12 cellular contexts compared by ENCODE assay signal in genomic region chr3:16741103-16741758, GRCh38.
A peak's percentile ranks its signal among the peaks of the same experiment; 100 is the strongest.
DNase-seq lines count a peak whose midpoint lies in the region; ATAC-seq, FAIRE-seq and TF ChIP-seq lines count a peak whose summit lies in the region.
"Had no signal": no experiment of that assay in that cellular context is flagged by ENCODE, and none has a peak within 500 bp of the region (broad histone marks: within the 10 kb centered on the region; RNA-seq: fewer than 3 reads in every experiment).

No MANE protein-coding gene starts in this region.

- no peak overlapping the region for H2BK12ac ChIP-seq in H1 (ENCODE audit: low read depth, low read length)

- no peak for TF ChIP-seq POLR2A in H1 (IDR thresholded peaks at IDR 0.05; ENCODE audit: control extremely low read depth in 1 of 2, low read depth in 2 of 2, low read length in 2 of 2)

- H3K9me3 ChIP-seq in H1 (ENCODE audit: insufficient read depth in 2 of 2, low read depth in 1 of 2, low read length in 1 of 2) = peaks cover 6 to 13% of the 10 kb centered on the region in 2 experiments; a peak in 3 of 4 replicates

- H3K27ac ChIP-seq in H1 (ENCODE audit: low read depth, low read length) = no peak overlapping the region
- H3K27ac ChIP-seq: C4-2B had no signal

- no peak for TF ChIP-seq CTCF in H1 (IDR thresholded peaks at IDR 0.05; ENCODE audit: control extremely low read depth in 1 of 3, insufficient read depth in 1 of 3, low read depth in 1 of 3, low read length in 3 of 3)

- H3K4ac ChIP-seq in H1 (replicated peaks; ENCODE audit: insufficient read length, low read depth, low read length) = no peak overlapping the region

- no peaks in the 10 kb centered on the region for H3K79me2 ChIP-seq in H1 (ENCODE audit: control insufficient read depth in 1 of 2, insufficient read depth in 2 of 2, low read length in 2 of 2)

- H3K79me1 ChIP-seq in H1 (ENCODE audit: low read depth, low read length) = no peaks in the 10 kb centered on the region

- H3K14ac ChIP-seq in H1 (ENCODE audit: insufficient read length) = no peak overlapping the region

- no peaks in the 10 kb centered on the region; a peak in 1 of 8 replicates for H3K36me3 ChIP-seq in H1 (ENCODE audit: control insufficient read depth in 2 of 4, insufficient read depth in 4 of 4, low read length in 3 of 4)

- H4K5ac ChIP-seq in H1 (ENCODE audit: insufficient read length, low read depth, low read length) = no peak overlapping the region

- peak; percentile 36 to 61 for DNase-seq in activated naive CD4-positive, alpha-beta T cell treated with anti-CD3 and anti-CD28 coated beads, Interleukin-2, amount 50 U/mL, for 72 hours (ENCODE audit: low spot score in 2 of 2)
- DNase-seq in activated naive CD4-positive, alpha-beta T cell treated with anti-CD3 and anti-CD28 coated beads, Interleukin-2, amount 10 ng/mL, durations not matched to agents 7 days and 5 days = no peak
- DNase-seq in HS-27A (ENCODE audit: low read depth) (peak; percentile 51), H1 (ENCODE audit: low read depth in 1 of 2, low spot score in 2 of 2) (no peak), LoVo (ENCODE audit: low spot score) (no peak), NK-92 (lab: John Stamatoyannopoulos, UW; ENCODE audit: unreplicated experiment) (no peak), frontal cortex (ENCODE audit: low spot score in 2 of 2) (no peak)
- DNase-seq in stimulated activated CD8-positive, alpha-beta memory T cell treated with anti-CD3 and anti-CD28 coated beads, Interleukin-4, amount 100 ng/mL, for 48 hours = peak; percentile 52
- DNase-seq: naive B cell, NCI-H1417 had no signal

- H3K27me3 ChIP-seq in H1 (replicated peaks in 1 of 4; ENCODE audit: control insufficient read depth in 3 of 4, extremely low read depth in 1 of 4, insufficient read depth in 3 of 4, low read length in 3 of 4) = no peaks in the 10 kb centered on the region

- H3K4me3 Mint-ChIP-seq in activated naive CD4-positive, alpha-beta T cell treated with anti-CD3 and anti-CD28 coated beads, Interleukin-2, amount 10 ng/mL, durations not matched to agents 7 days and 5 days = no peak overlapping the region
- H3K4me3 Mint-ChIP-seq: activated naive CD4-positive, alpha-beta T cell treated with anti-CD3 and anti-CD28 coated beads, Interleukin-2, amount 50 U/mL, for 24 hours had no signal

- no peak overlapping the region for H3K4me3 ChIP-seq in H1 (ENCODE audit: extremely low read depth in 1 of 4, insufficient read depth in 2 of 4, low read depth in 3 of 4, low read length in 4 of 4)

- no peak overlapping the region for H2BK5ac ChIP-seq in H1 (ENCODE audit: low read depth, low read length)

- no peak overlapping the region for H3K4me2 ChIP-seq in H1 (ENCODE audit: insufficient read depth in 1 of 2, low read depth in 2 of 2, low read length in 2 of 2)

- no peak overlapping the region for H3K56ac ChIP-seq in H1 (replicated peaks; ENCODE audit: insufficient read length, low read depth, low read length)

- no peak overlapping the region for H3K9ac ChIP-seq in H1 (replicated peaks in 1 of 4; ENCODE audit: extremely low read depth in 1 of 4, low read depth in 3 of 4, low read length in 3 of 4)

- no peak overlapping the region for H3K18ac ChIP-seq in H1 (ENCODE audit: extremely low read depth, low read length)

- H2AK5ac ChIP-seq in H1 (ENCODE audit: low read depth, low read length) = no peak overlapping the region

- no peak overlapping the region for H4K91ac ChIP-seq in H1 (replicated peaks; ENCODE audit: insufficient read length, low read length)

- TF ChIP-seq RAD21 in H1 (IDR thresholded peaks at IDR 0.05 in 1 of 2, conservative IDR thresholded peaks at IDR 0.05 in 1 of 2; ENCODE audit: low read depth in 2 of 2, low read length in 2 of 2) = no peak

- peak; percentile 85 to 93 for ATAC-seq in activated naive CD4-positive, alpha-beta T cell treated with anti-CD3 and anti-CD28 coated beads, Interleukin-2, amount 50 U/mL, for 72 hours

- no peak overlapping the region for H2BK15ac ChIP-seq in H1 (ENCODE audit: low read length)

- no peaks in the 10 kb centered on the region for H4K20me1 ChIP-seq in H1 (replicated peaks in 1 of 2; ENCODE audit: control insufficient read depth in 1 of 2, insufficient read depth in 2 of 2, low read length in 2 of 2)

- no peaks in the 10 kb centered on the region for H3K4me1 Mint-ChIP-seq in activated naive CD4-positive, alpha-beta T cell treated with anti-CD3 and anti-CD28 coated beads, Interleukin-2, amount 10 ng/mL, durations not matched to agents 7 days and 5 days

- no peaks in the 10 kb centered on the region for H3K27me3 Mint-ChIP-seq in activated naive CD4-positive, alpha-beta T cell treated with anti-CD3 and anti-CD28 coated beads, Interleukin-2, amount 10 ng/mL, durations not matched to agents 7 days and 5 days
- H3K27me3 Mint-ChIP-seq: activated naive CD4-positive, alpha-beta T cell treated with anti-CD3 and anti-CD28 coated beads, Interleukin-2, amount 50 U/mL, for 24 hours had no signal

- CTCF ChIA-PET in activated naive CD4-positive, alpha-beta T cell treated with anti-CD3 and anti-CD28 coated beads, Interleukin-2, amount 10 ng/mL, durations not matched to agents 7 days and 5 days (lab: Charles Lee) = no interaction called here
- CTCF ChIA-PET in H1 (lab: Charles Lee; ENCODE audit: partially characterized antibody) = interaction anchor here (1.7 kb wide), 1 partner anchor 35 kb away, joined by 3 read pairs; no protein-coding TSS in a partner anchor

- no peak for TF ChIP-seq EP300 in H1 (IDR thresholded peaks at IDR 0.05; ENCODE audit: borderline replicate concordance in 1 of 2, low read depth in 2 of 2, low read length in 2 of 2)

- H3K27ac Mint-ChIP-seq in activated naive CD4-positive, alpha-beta T cell treated with anti-CD3 and anti-CD28 coated beads, Interleukin-2, amount 50 U/mL, for 72 hours = peak overlapping the region; percentile 38 to 85
- H3K27ac Mint-ChIP-seq in activated naive CD4-positive, alpha-beta T cell treated with anti-CD3 and anti-CD28 coated beads, Interleukin-2, amount 10 ng/mL, durations not matched to agents 7 days and 5 days = no peak overlapping the region

- H3K36me3 Mint-ChIP-seq in activated naive CD4-positive, alpha-beta T cell treated with anti-CD3 and anti-CD28 coated beads, Interleukin-2, amount 50 U/mL, for 72 hours = peaks cover 4 to 26% of the 10 kb centered on the region in 2 donors
- H3K36me3 Mint-ChIP-seq in activated naive CD4-positive, alpha-beta T cell treated with anti-CD3 and anti-CD28 coated beads, Interleukin-2, amount 10 ng/mL, durations not matched to agents 7 days and 5 days = no peaks in the 10 kb centered on the region
- H3K36me3 Mint-ChIP-seq: activated naive CD4-positive, alpha-beta T cell treated with anti-CD3 and anti-CD28 coated beads, Interleukin-2, amount 50 U/mL, for 24 hours had no signal

- no peak overlapping the region for H2BK20ac ChIP-seq in H1 (ENCODE audit: low read length)

- no peaks in the 10 kb centered on the region for H3K23me2 ChIP-seq in H1 (ENCODE audit: low read depth, low read length)

- 91% methylated on average over 4 of the region's 4 CpGs; no CpG with 5 or more reads in 1 of the 2 experiments for WGBS in H1 (ENCODE audit: extremely low coverage in 1 of 2, insufficient coverage in 1 of 2, insufficient read length in 1 of 2, insufficient replicate concordance in 2 of 2, low coverage in 1 of 2, low lambda C conversion rate in 2 of 2, missing lambda C conversion rate in 1 of 2), 2 experiments

- H4K8ac ChIP-seq in H1 (ENCODE audit: extremely low read depth, insufficient read depth, low read length) = no peak overlapping the region

- POLR2A ChIA-PET in H1 (lab: Charles Lee; ENCODE audit: partially characterized antibody) = no interaction called here

- H2AFZ ChIP-seq in H1 (ENCODE audit: low read length) = no peak overlapping the region

- no peak overlapping the region for H2BK120ac ChIP-seq in H1 (replicated peaks; ENCODE audit: low read depth, low read length)

- no peak overlapping the region for H3K23ac ChIP-seq in H1 (ENCODE audit: insufficient read length)

- no peak for FAIRE-seq in H1 (lab: Jason Lieb, UNC)
- no peak for FAIRE-seq in frontal cortex (lab: Jason Lieb, UNC)

- peaks cover 3 to 6% of the 10 kb centered on the region in 2 donors for H3K9me3 Mint-ChIP-seq in activated naive CD4-positive, alpha-beta T cell treated with anti-CD3 and anti-CD28 coated beads, Interleukin-2, amount 50 U/mL, for 72 hours
- H3K9me3 Mint-ChIP-seq in activated naive CD4-positive, alpha-beta T cell treated with anti-CD3 and anti-CD28 coated beads, Interleukin-2, amount 10 ng/mL, durations not matched to agents 7 days and 5 days = peaks cover 7% of the 10 kb centered on the region
- H3K9me3 Mint-ChIP-seq: activated naive CD4-positive, alpha-beta T cell treated with anti-CD3 and anti-CD28 coated beads, Interleukin-2, amount 50 U/mL, for 24 hours had no signal

- H3K4me1 ChIP-seq in H1 (replicated peaks in 1 of 4; ENCODE audit: control insufficient read depth in 3 of 4, insufficient read depth in 4 of 4, low read length in 3 of 4) = no peaks in the 10 kb centered on the region

TF ChIP-seq in H1, 55 proteins besides CTCF, POLR2A, EP300 and RAD21:
- TF ChIP-seq ZNF274 (IDR thresholded peaks at IDR 0.05; ENCODE audit: borderline replicate concordance, extremely low read depth, low read length) (peak; percentile 65; the same call in 1 of the 2 replicates), BCL11A (IDR thresholded peaks at IDR 0.05; ENCODE audit: low read depth in 2 of 2, low read length in 2 of 2) (no peak)

Comparison
In these comparisons a context has a peak if more than half of its experiments do, and no peak if none do; other contexts are left out.
1. DNase-seq: peak in activated naive CD4-positive, alpha-beta T cell treated with anti-CD3 and anti-CD28 coated beads, Interleukin-2, amount 50 U/mL, for 72 hours (2 of 2), HS-27A (single experiment) and stimulated activated CD8-positive, alpha-beta memory T cell treated with anti-CD3 and anti-CD28 coated beads, Interleukin-4, amount 100 ng/mL, for 48 hours (single experiment); none in activated naive CD4-positive, alpha-beta T cell treated with anti-CD3 and anti-CD28 coated beads, Interleukin-2, amount 10 ng/mL, durations not matched to agents 7 days and 5 days (single experiment), H1 (0 of 2), LoVo (single experiment), NK-92 (single experiment) and frontal cortex (0 of 2).